28 cellular contexts compared by ENCODE assay signal in the genomic region with DNA sequence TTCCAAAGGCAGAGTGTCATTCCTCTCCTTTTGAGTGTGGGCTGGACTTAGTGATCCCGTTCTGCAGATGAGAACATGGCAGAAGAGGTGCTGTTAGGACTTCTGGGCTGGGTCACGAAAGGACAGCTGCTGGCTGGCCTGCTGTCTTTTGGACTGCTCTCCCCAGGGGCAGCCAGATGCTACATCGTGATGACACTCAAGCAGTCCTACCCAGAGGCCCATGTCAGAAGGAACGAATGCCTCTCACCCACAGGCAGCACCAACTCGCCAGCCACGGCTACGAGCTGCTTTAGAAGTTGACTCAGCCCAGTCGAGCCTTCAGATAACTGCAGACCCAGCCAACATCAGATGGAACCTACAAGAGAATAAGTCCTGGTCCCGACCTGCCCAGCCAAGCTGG.
"Had no signal": no experiment of that assay in that cellular context is flagged by ENCODE, and none has a peak within 500 bp of the region (broad histone marks: within the 10 kb centered on the region; RNA-seq: fewer than 3 reads in every experiment).

No MANE protein-coding gene starts in this region.

- H3K27ac Mint-ChIP-seq: activated CD4-positive, alpha-beta memory T cell treated with anti-CD3 and anti-CD28 coated beads, Interleukin-2, amount 10 ng/mL, durations not matched to agents 7 days and 5 days; activated CD4-positive, alpha-beta T cell treated with anti-CD3 and anti-CD28 coated beads, Interleukin-2, amount 10 ng/mL, durations not matched to agents 7 days and 5 days; activated naive CD4-positive, alpha-beta T cell treated with anti-CD3 and anti-CD28 coated beads, Interleukin-2, amount 10 ng/mL, durations not matched to agents 7 days and 5 days; activated naive CD4-positive, alpha-beta T cell treated with anti-CD3 and anti-CD28 coated beads, Interleukin-2, amount 50 U/mL, for 72 hours; activated T-cell treated with anti-CD3 and anti-CD28 coated beads, Interleukin-2, amount 50 U/mL, for 24 hours; activated T-cell treated with anti-CD3 and anti-CD28 coated beads, Interleukin-2, amount 50 U/mL, for 72 hours; T-helper 1 cell treated with Interleukin-12 subunit alpha and Interleukin-12 subunit beta and Interleukin-4 antibody, amounts not matched to agents 30 μg/mL and 1 μg/mL, for 36 hours; WTC11 had no signal

- H3K9me3 ChIP-seq: ascending aorta, breast epithelium, colonic mucosa, heart right ventricle had no signal

- H3K27me3 ChIP-seq: ascending aorta, cardiac muscle cell, colonic mucosa, heart right ventricle had no signal

- H3K4me1 Mint-ChIP-seq: activated CD4-positive, alpha-beta memory T cell treated with anti-CD3 and anti-CD28 coated beads, Interleukin-2, amount 10 ng/mL, durations not matched to agents 7 days and 5 days; activated CD4-positive, alpha-beta T cell treated with anti-CD3 and anti-CD28 coated beads, Interleukin-2, amount 10 ng/mL, durations not matched to agents 7 days and 5 days; activated naive CD4-positive, alpha-beta T cell treated with anti-CD3 and anti-CD28 coated beads, Interleukin-2, amount 10 ng/mL, durations not matched to agents 7 days and 5 days; activated naive CD8-positive, alpha-beta T cell treated with anti-CD3 and anti-CD28 coated beads, Interleukin-2, amount 10 ng/mL, durations not matched to agents 7 days and 5 days had no signal

- DNase-seq: activated CD4-positive, alpha-beta memory T cell treated with anti-CD3 and anti-CD28 coated beads, Interleukin-2, amount 10 ng/mL, durations not matched to agents 7 days and 5 days; activated CD4-positive, alpha-beta T cell treated with anti-CD3 and anti-CD28 coated beads for 1 hour; activated CD4-positive, alpha-beta T cell treated with anti-CD3 and anti-CD28 coated beads for 4 hours; activated CD4-positive, alpha-beta T cell treated with anti-CD3 and anti-CD28 coated beads, Interleukin-2, amount 10 ng/mL, durations not matched to agents 7 days and 5 days; activated CD4-positive, alpha-beta T cell treated with anti-CD3 and anti-CD28 coated beads, Interleukin-2, amount 50 U/mL, for 4 hours; activated CD8-positive, alpha-beta memory T cell treated with anti-CD3 and anti-CD28 coated beads, Interleukin-2, amount 50 U/mL, for 48 hours; activated gamma-delta T cell; activated naive CD4-positive, alpha-beta T cell; activated naive CD4-positive, alpha-beta T cell treated with anti-CD3 and anti-CD28 coated beads, Interleukin-2, amount 10 ng/mL, durations not matched to agents 7 days and 5 days; activated naive CD8-positive, alpha-beta T cell treated with anti-CD3 and anti-CD28 coated beads, Interleukin-2, amount 10 ng/mL, durations not matched to agents 7 days and 5 days; activated T-cell treated with anti-CD3 and anti-CD28 coated beads for 4 hours; activated T-cell treated with anti-CD3 and anti-CD28 coated beads, Interleukin-2, amount 50 U/mL, for 24 hours; activated T-cell treated with anti-CD3 and anti-CD28 coated beads, Interleukin-2, amount 50 U/mL, for 72 hours; central memory CD4-positive, alpha-beta T cell; cerebellar nuclear complex; colonic mucosa; effector CD8-positive, alpha-beta T cell; foreskin fibroblast; heart right ventricle; T-helper 9 cell had no signal

- H3K4me1 ChIP-seq: ascending aorta, breast epithelium, colonic mucosa had no signal

- H3K27me3 Mint-ChIP-seq: activated CD4-positive, alpha-beta memory T cell treated with anti-CD3 and anti-CD28 coated beads, Interleukin-2, amount 10 ng/mL, durations not matched to agents 7 days and 5 days; activated naive CD4-positive, alpha-beta T cell treated with anti-CD3 and anti-CD28 coated beads, Interleukin-2, amount 10 ng/mL, durations not matched to agents 7 days and 5 days; activated naive CD8-positive, alpha-beta T cell treated with anti-CD3 and anti-CD28 coated beads, Interleukin-2, amount 10 ng/mL, durations not matched to agents 7 days and 5 days had no signal

- H3K27ac ChIP-seq: ascending aorta, breast epithelium, cardiac muscle cell, colonic mucosa, heart right ventricle, VCaP had no signal

- H3K36me3 ChIP-seq: ascending aorta, breast epithelium, cardiac muscle cell, colonic mucosa, heart right ventricle had no signal

- ATAC-seq: activated T-cell treated with anti-CD3 and anti-CD28 coated beads, Interleukin-2, amount 50 U/mL, for 72 hours had no signal

- H3K4me3 ChIP-seq: ascending aorta, breast epithelium, cardiac muscle cell, colonic mucosa, heart right ventricle had no signal

- H3K36me3 Mint-ChIP-seq: activated naive CD4-positive, alpha-beta T cell treated with anti-CD3 and anti-CD28 coated beads, Interleukin-2, amount 10 ng/mL, durations not matched to agents 7 days and 5 days; activated naive CD4-positive, alpha-beta T cell treated with anti-CD3 and anti-CD28 coated beads, Interleukin-2, amount 50 U/mL, for 72 hours; activated naive CD8-positive, alpha-beta T cell treated with anti-CD3 and anti-CD28 coated beads, Interleukin-2, amount 10 ng/mL, durations not matched to agents 7 days and 5 days; brain; WTC11 had no signal

- H3K9me3 Mint-ChIP-seq: activated CD4-positive, alpha-beta memory T cell treated with anti-CD3 and anti-CD28 coated beads, Interleukin-2, amount 10 ng/mL, durations not matched to agents 7 days and 5 days; activated CD4-positive, alpha-beta T cell treated with anti-CD3 and anti-CD28 coated beads, Interleukin-2, amount 10 ng/mL, durations not matched to agents 7 days and 5 days; activated naive CD4-positive, alpha-beta T cell treated with anti-CD3 and anti-CD28 coated beads, Interleukin-2, amount 10 ng/mL, durations not matched to agents 7 days and 5 days; activated naive CD4-positive, alpha-beta T cell treated with anti-CD3 and anti-CD28 coated beads, Interleukin-2, amount 50 U/mL, for 72 hours; activated naive CD8-positive, alpha-beta T cell treated with anti-CD3 and anti-CD28 coated beads, Interleukin-2, amount 10 ng/mL, durations not matched to agents 7 days and 5 days; activated T-cell treated with anti-CD3 and anti-CD28 coated beads, Interleukin-2, amount 50 U/mL, for 24 hours; activated T-cell treated with anti-CD3 and anti-CD28 coated beads, Interleukin-2, amount 50 U/mL, for 72 hours; T-helper 1 cell treated with Interleukin-12 subunit alpha and Interleukin-12 subunit beta and Interleukin-4 antibody, amounts not matched to agents 30 μg/mL and 1 μg/mL, for 36 hours; WTC11 had no signal

- H3K4me3 Mint-ChIP-seq: activated CD4-positive, alpha-beta memory T cell treated with anti-CD3 and anti-CD28 coated beads, Interleukin-2, amount 10 ng/mL, durations not matched to agents 7 days and 5 days; activated CD4-positive, alpha-beta T cell treated with anti-CD3 and anti-CD28 coated beads, Interleukin-2, amount 10 ng/mL, durations not matched to agents 7 days and 5 days; activated naive CD4-positive, alpha-beta T cell treated with anti-CD3 and anti-CD28 coated beads, Interleukin-2, amount 10 ng/mL, durations not matched to agents 7 days and 5 days; activated naive CD8-positive, alpha-beta T cell treated with anti-CD3 and anti-CD28 coated beads, Interleukin-2, amount 10 ng/mL, durations not matched to agents 7 days and 5 days; activated T-cell treated with anti-CD3 and anti-CD28 coated beads, Interleukin-2, amount 50 U/mL, for 24 hours; activated T-cell treated with anti-CD3 and anti-CD28 coated beads, Interleukin-2, amount 50 U/mL, for 72 hours; brain; T-helper 1 cell treated with Interleukin-12 subunit alpha and Interleukin-12 subunit beta and Interleukin-4 antibody, amounts not matched to agents 30 μg/mL and 1 μg/mL, for 36 hours; WTC11 had no signal
